Comparison of ENCODE assay signal across 8 cellular contexts in genomic region chr22:25202290-25202921, GRCh38. TPM values are rescaled to one million over a fixed set of nuclear protein-coding genes. Genes with fewer than 3 reads are reported as not detected.
DNase-seq lines count a peak whose midpoint lies in the region; ATAC-seq lines count a peak whose summit lies in the region.

No MANE protein-coding gene starts in this region.

- no peak for ATAC-seq in HG03565 (IDR thresholded peaks at IDR 0.05; ENCODE audit: unreplicated experiment)

- peak; percentile 2 to 49 (median 12) for DNase-seq in stimulated activated naive CD4-positive, alpha-beta T cell (lab: John Stamatoyannopoulos, UW)
- no peak for DNase-seq in stimulated activated naive CD4-positive, alpha-beta T cell treated with Interleukin-2 at 50 U/mL for 16 hours (lab: John Stamatoyannopoulos, UW)
- DNase-seq in NCI-H446 (lab: John Stamatoyannopoulos, UW) (peak; percentile 41 to 70), ecto neural progenitor cell (ENCODE audit: low spot score) (peak; percentile 82), lung microvascular endothelial cell (ENCODE audit: low read depth in 2 of 2) (peak; percentile 58 to 76)
- peak; percentile 49 for DNase-seq in activated CD4-positive, alpha-beta T cell treated with anti-CD3 and anti-CD28 coated beads, Interleukin-2, amount 50 U/mL, for 1 hour
- peak; percentile 9 to 14 for DNase-seq in stimulated activated CD8-positive, alpha-beta memory T cell treated with anti-CD3 and anti-CD28 coated beads, Interleukin-2, amount 100 ng/mL, for 1 hour (ENCODE audit: low read depth in 2 of 2)

RNA-seq across cellular contexts. Expression of gene CRYBB3, which starts 2.7 kb away (rescaled TPM):
- under 0.01 and 0.22 TPM in 2 replicates for total RNA-seq in lung microvascular endothelial cell

RNA-seq across cellular contexts. Expression of gene CRYBB2, which starts 17.0 kb away (rescaled TPM):
- under 0.01 TPM in 1 of 2 replicates, not detected in the other for total RNA-seq in lung microvascular endothelial cell
